Comparison of ENCODE assay signal across 25 cellular contexts in genomic region chr12:47943492-47944359, GRCh38. TPM values are rescaled to one million over a fixed set of nuclear protein-coding genes. Genes with fewer than 3 reads are reported as not detected.
DNase-seq lines count a peak whose midpoint lies in the region; ATAC-seq and TF ChIP-seq lines count a peak whose summit lies in the region.
"Had no signal": no experiment of that assay in that cellular context is flagged by ENCODE, and none has a peak within 500 bp of the region (broad histone marks: within the 10 kb centered on the region; RNA-seq: fewer than 3 reads in every experiment).

No MANE protein-coding gene starts in this region.

- H3K9ac ChIP-seq in PC-3 (ENCODE audit: low read length), result no peak overlapping the region
- H3K9ac ChIP-seq: KMS-11 had no signal

- H3F3A ChIP-seq in PC-3 (ENCODE audit: low read length, unreplicated experiment), result no peaks in the 10 kb centered on the region

- BruUV-seq in PC-3 (replicated peaks; lab: Mats Ljungman, UMichigan), result no TSS peak

- no peak overlapping the region for H3K4me2 ChIP-seq in PC-3 (ENCODE audit: low read length)
- H3K4me2 ChIP-seq: KMS-11 had no signal

- intact Hi-C loops in PC-3 (cut with micrococcal nuclease) (loop anchor here (10.0 kb wide), 1 partner anchor 119 kb away; no protein-coding TSS in a partner anchor), sigmoid colon (cut with DNase I) (no loop called here)
- intact Hi-C loops in CD4-positive, alpha-beta T cell (cut with DNase I, micrococcal nuclease), result loop anchor here (2.0 to 10.0 kb wide), 4 partner anchors 221 to 674 kb away; no protein-coding TSS in a partner anchor

- DNase-seq in DMS 273 (lab: John Stamatoyannopoulos, UW; ENCODE audit: unreplicated experiment) (peak; percentile 33), DMS 273 treated with DMSO at 0.1 percent for 48 hours (lab: John Stamatoyannopoulos, UW) (no peak), PC-3 (peak; percentile 19), kidney tubule cell (ENCODE audit: low spot score) (peak; percentile 13), sigmoid colon (peak; percentile 46)
- no peak for DNase-seq in activated CD4-positive, CD25-positive, alpha-beta regulatory T cell treated with anti-CD3 and anti-CD28 coated beads, Interleukin-2, amount 50 U/mL, for 72 hours
- DNase-seq in stimulated activated CD4-positive, alpha-beta T cell treated with anti-CD3 and anti-CD28 coated beads, Interleukin-15, amount 100 ng/mL, for 24 hours, result no peak
- DNase-seq in CD4-positive, alpha-beta T cell, result no peak
- DNase-seq: 8988T; activated CD8-positive, alpha-beta T cell treated with anti-CD3 and anti-CD28 coated beads, Interleukin-2, amount 10 ng/mL, durations not matched to agents 7 days and 5 days; activated T-cell treated with anti-CD3 and anti-CD28 coated beads, Interleukin-2, amount 50 U/mL, for 4 hours; BE2C; cerebellar nuclear complex; DMS153; effector memory CD8-positive, alpha-beta T cell; GF-D8; NCI-H1048; NCI-H2029; spleen; stomach; trophoblast cell had no signal

- POLR2A ChIA-PET in PC-3 (lab: Charles Lee; ENCODE audit: unreplicated experiment), result no interaction called here
- POLR2A ChIA-PET in CD4-positive, alpha-beta T cell (lab: Charles Lee), result no interaction called here

- H3K4me1 ChIP-seq in PC-3 (ENCODE audit: insufficient read depth, low read length) (peaks cover 8% of the 10 kb centered on the region), sigmoid colon (peaks cover 0 to 5% (median 2%) of the 10 kb centered on the region in 4 donors)
- H3K4me1 ChIP-seq: BE2C had no signal

- no peak for ATAC-seq in PC-3
- ATAC-seq in CD4-positive, alpha-beta T cell (ENCODE audit: poor library complexity), result no peak
- ATAC-seq: activated CD4-positive, CD25-positive, alpha-beta regulatory T cell treated with anti-CD3 and anti-CD28 coated beads, Interleukin-2, amount 50 U/mL, for 24 hours; activated CD8-positive, alpha-beta T cell treated with anti-CD3 and anti-CD28 coated beads, Interleukin-2, amount 10 ng/mL, durations not matched to agents 7 days and 5 days; activated naive CD4-positive, alpha-beta T cell treated with anti-CD3 and anti-CD28 coated beads, Interleukin-2, amount 50 U/mL, for 72 hours; effector memory CD8-positive, alpha-beta T cell had no signal

- no peak overlapping the region for H3K4me3 Mint-ChIP-seq in CD4-positive, alpha-beta T cell
- H3K4me3 Mint-ChIP-seq: activated CD8-positive, alpha-beta T cell treated with anti-CD3 and anti-CD28 coated beads, Interleukin-2, amount 10 ng/mL, durations not matched to agents 7 days and 5 days; activated T-cell treated with anti-CD3 and anti-CD28 coated beads, Interleukin-2, amount 50 U/mL, for 4 hours; effector memory CD8-positive, alpha-beta T cell had no signal

- H3K27me3 ChIP-seq in PC-3 (ENCODE audit: low read length) (no peaks in the 10 kb centered on the region), sigmoid colon (peaks cover 6 to 25% (median 13%) of the 10 kb centered on the region in 3 donors)
- H3K27me3 ChIP-seq in CD4-positive, alpha-beta T cell (ENCODE audit: control insufficient read depth, insufficient read depth, low read length), result peaks cover 4% of the 10 kb centered on the region
- H3K27me3 ChIP-seq: BE2C had no signal

- no peaks in the 10 kb centered on the region for H4K20me1 ChIP-seq in PC-3 (ENCODE audit: low read length)

- WGBS in sigmoid colon, 2 donors, result 21 to 66% methylated on average over 18 of the region's 18 CpGs

- no peaks in the 10 kb centered on the region for H3K36me3 Mint-ChIP-seq in CD4-positive, alpha-beta T cell (ENCODE audit: low read depth)
- H3K36me3 Mint-ChIP-seq: activated naive CD4-positive, alpha-beta T cell treated with anti-CD3 and anti-CD28 coated beads, Interleukin-2, amount 50 U/mL, for 72 hours had no signal

- peaks cover 19% of the 10 kb centered on the region for H3K27me3 Mint-ChIP-seq in CD4-positive, alpha-beta T cell

- H3K9me3 ChIP-seq in PC-3 (ENCODE audit: low read length), result no peaks in the 10 kb centered on the region
- H3K9me3 ChIP-seq in sigmoid colon, result no peaks in the 10 kb centered on the region
- no peaks in the 10 kb centered on the region for H3K9me3 ChIP-seq in CD4-positive, alpha-beta T cell (ENCODE audit: control insufficient read depth, low read length)
- H3K9me3 ChIP-seq: BE2C, spleen, stomach had no signal

- no peak overlapping the region for H3K27ac Mint-ChIP-seq in CD4-positive, alpha-beta T cell
- H3K27ac Mint-ChIP-seq: activated CD8-positive, alpha-beta T cell treated with anti-CD3 and anti-CD28 coated beads, Interleukin-2, amount 10 ng/mL, durations not matched to agents 7 days and 5 days; activated naive CD4-positive, alpha-beta T cell treated with anti-CD3 and anti-CD28 coated beads, Interleukin-2, amount 50 U/mL, for 72 hours; effector memory CD8-positive, alpha-beta T cell had no signal

- no peaks in the 10 kb centered on the region for H3K36me3 ChIP-seq in PC-3 (ENCODE audit: low read depth, low read length)
- no peaks in the 10 kb centered on the region for H3K36me3 ChIP-seq in sigmoid colon
- H3K36me3 ChIP-seq: BE2C, spleen, stomach had no signal

- H3K9me3 Mint-ChIP-seq in CD4-positive, alpha-beta T cell, result no peaks in the 10 kb centered on the region
- H3K9me3 Mint-ChIP-seq: activated naive CD4-positive, alpha-beta T cell treated with anti-CD3 and anti-CD28 coated beads, Interleukin-2, amount 50 U/mL, for 72 hours; activated T-cell treated with anti-CD3 and anti-CD28 coated beads, Interleukin-2, amount 50 U/mL, for 4 hours; effector memory CD8-positive, alpha-beta T cell had no signal

- H3K4me3 ChIP-seq in PC-3 (ENCODE audit: low read length) (no peak overlapping the region), sigmoid colon (no peak overlapping the region)
- H3K4me3 ChIP-seq: spleen, stomach had no signal

- H3K9me2 ChIP-seq in PC-3 (replicated peaks; ENCODE audit: low read length), result no peaks in the 10 kb centered on the region

- H3K79me2 ChIP-seq in PC-3 (ENCODE audit: low read length), result no peaks in the 10 kb centered on the region

- H3K4me1 Mint-ChIP-seq in CD4-positive, alpha-beta T cell (ENCODE audit: low read depth), result no peaks in the 10 kb centered on the region

- TF ChIP-seq EP300 in sigmoid colon (IDR thresholded peaks at IDR 0.05), result no peak

- no peak for TF ChIP-seq CTCF in PC-3 (conservative IDR thresholded peaks at IDR 0.05; ENCODE audit: low read depth, low read length)
- TF ChIP-seq CTCF in sigmoid colon (IDR thresholded peaks at IDR 0.05), result no peak
- TF ChIP-seq CTCF in CD4-positive, alpha-beta T cell (IDR thresholded peaks at IDR 0.05), result no peak

- H3K27ac ChIP-seq in PC-3 (ENCODE audit: low read length), result no peak overlapping the region
- H3K27ac ChIP-seq in sigmoid colon, result no peak overlapping the region
- H3K27ac ChIP-seq in CD4-positive, alpha-beta T cell (ENCODE audit: low read depth, low read length), result no peak overlapping the region
- H3K27ac ChIP-seq: KMS-11, RWPE1, spleen, stomach had no signal

- TF ChIP-seq POLR2A in sigmoid colon (IDR thresholded peaks at IDR 0.05), result no peak

- no peak overlapping the region for H2AFZ ChIP-seq in PC-3 (ENCODE audit: low read length)

- CTCF ChIA-PET in PC-3 (lab: Charles Lee), result no interaction called here
- CTCF ChIA-PET in CD4-positive, alpha-beta T cell (lab: Charles Lee), result no interaction called here

RNA-seq across cellular contexts. Expression of gene TMEM106C, which starts 19.7 kb away (rescaled TPM):
- 114 and 166 TPM in 2 replicates for total RNA-seq in PC-3 (2014; rRNA removed)
- 100 to 1,000 TPM in 2 of 4 donors, 10 to 100 TPM in 2; 46.2 to 122 (median 92.2) TPM for total RNA-seq in sigmoid colon
- 100 to 1,000 TPM; 145 to 199 (median 169) TPM for polyA plus RNA-seq in sigmoid colon
- 10 to 100 TPM; 17.4 to 20.3 TPM for total RNA-seq in CD4-positive, alpha-beta T cell

RNA-seq across cellular contexts. Expression of gene VDR, which starts 38.9 kb away (rescaled TPM):
- total RNA-seq in PC-3 (2014; rRNA removed) (19.6 and 19.9 TPM in 2 replicates), sigmoid colon (1 to 10 TPM in 3 of 4 donors, under 1 TPM in 1; 0.71 to 2.5 (median 1.5) TPM)
- polyA plus RNA-seq in sigmoid colon, result 10 to 100 TPM; 36.0 to 69.1 (median 60.5) TPM
- 1 to 10 TPM in 1 of 2 experiments, under 1 TPM in 1; 0.93 to 1.6 TPM for total RNA-seq in CD4-positive, alpha-beta T cell

Comparison
In these comparisons a context has a peak if more than half of its experiments do, and no peak if none do; other contexts are left out.
1. DNase-seq: peak in DMS 273 (single experiment), PC-3 (single experiment), kidney tubule cell (single experiment) and sigmoid colon (single experiment); none in DMS 273 treated with DMSO at 0.1 percent for 48 hours (single experiment), activated CD4-positive, CD25-positive, alpha-beta regulatory T cell treated with anti-CD3 and anti-CD28 coated beads, Interleukin-2, amount 50 U/mL, for 72 hours (single experiment), stimulated activated CD4-positive, alpha-beta T cell treated with anti-CD3 and anti-CD28 coated beads, Interleukin-15, amount 100 ng/mL, for 24 hours (single experiment) and CD4-positive, alpha-beta T cell (0 of 10).